12 cellular contexts compared by ENCODE assay signal in the genomic region with DNA sequence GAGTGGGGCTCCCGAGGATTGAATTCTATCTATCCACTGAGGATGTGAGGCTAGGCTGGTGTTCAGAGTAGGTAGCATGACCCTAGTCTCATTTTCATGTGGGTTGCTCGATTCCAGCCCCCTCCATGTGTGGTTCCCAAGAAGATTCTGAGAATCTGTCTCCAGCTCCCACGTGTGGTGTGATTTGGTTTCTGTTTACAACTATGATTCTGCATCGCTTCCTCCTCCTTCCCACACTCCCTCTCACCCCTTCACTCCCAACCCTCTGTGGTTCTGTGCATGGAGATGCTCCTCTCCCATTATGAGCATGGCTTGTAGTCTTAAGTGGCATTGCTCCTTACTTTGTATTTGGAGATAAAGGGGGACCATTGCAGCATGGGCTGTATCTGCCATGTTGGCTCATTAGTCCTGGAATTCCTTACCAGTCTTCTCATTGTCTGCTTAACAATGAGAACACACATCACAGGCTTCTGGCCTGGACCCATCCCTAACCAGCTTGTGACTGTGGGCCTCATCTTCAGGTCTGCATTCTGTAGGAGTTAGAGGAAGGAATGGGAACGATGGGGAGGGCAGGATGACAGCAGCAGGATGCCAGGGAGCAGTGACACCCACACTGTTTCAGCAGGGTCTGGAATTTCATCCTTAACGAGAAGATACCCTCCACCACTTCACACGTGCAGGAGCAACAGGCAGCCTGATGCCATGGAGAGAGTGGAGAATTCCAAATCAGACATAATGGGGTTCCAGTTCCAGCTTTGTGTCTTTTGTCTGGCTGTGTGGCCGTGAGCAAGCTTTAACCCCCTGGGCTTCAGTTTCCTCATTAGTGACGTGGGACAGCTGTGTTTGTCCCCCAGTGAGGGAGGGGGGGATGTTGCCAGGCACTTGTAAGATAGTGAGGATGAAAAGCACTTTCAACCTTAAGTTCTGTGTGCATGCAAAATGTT.
DNase-seq lines count a peak whose midpoint lies in the region; ATAC-seq and TF ChIP-seq lines count a peak whose summit lies in the region.
"Had no signal": no experiment of that assay in that cellular context is flagged by ENCODE, and none has a peak within 500 bp of the region (broad histone marks: within the 10 kb centered on the region; RNA-seq: fewer than 3 reads in every experiment).

No MANE protein-coding gene starts in this region.

- H3K36me3 ChIP-seq in RWPE2 (ENCODE audit: low read depth) (no peaks in the 10 kb centered on the region), WERI-Rb-1 (peaks cover 23% of the 10 kb centered on the region)

- POLR2A ChIA-PET in activated CD4-positive, alpha-beta T cell treated with anti-CD3 and anti-CD28 coated beads for 36 hours (lab: Charles Lee): no interaction called here

- no peaks in the 10 kb centered on the region for H3K9me3 Mint-ChIP-seq in activated CD4-positive, alpha-beta T cell treated with anti-CD3 and anti-CD28 coated beads for 36 hours (ENCODE audit: low read depth)
- H3K9me3 Mint-ChIP-seq in stimulated activated effector memory CD8-positive, alpha-beta T cell treated with anti-CD3 and anti-CD28 coated beads, Interleukin-12 subunit alpha, Interleukin-12 subunit beta, amount 100 ng/mL, for 72 hours: no peaks in the 10 kb centered on the region
- H3K9me3 Mint-ChIP-seq: T-helper 1 cell treated with Interleukin-12 subunit alpha and Interleukin-12 subunit beta and Interleukin-4 antibody, amounts not matched to agents 30 μg/mL and 1 μg/mL, for 36 hours had no signal

- H3K36me3 Mint-ChIP-seq in activated CD4-positive, alpha-beta T cell treated with anti-CD3 and anti-CD28 coated beads for 36 hours (ENCODE audit: low read depth): no peaks in the 10 kb centered on the region
- H3K36me3 Mint-ChIP-seq in stimulated activated effector memory CD8-positive, alpha-beta T cell treated with anti-CD3 and anti-CD28 coated beads, Interleukin-12 subunit alpha, Interleukin-12 subunit beta, amount 100 ng/mL, for 72 hours: no peaks in the 10 kb centered on the region

- CTCF ChIA-PET in activated CD4-positive, alpha-beta T cell treated with anti-CD3 and anti-CD28 coated beads for 36 hours (lab: Charles Lee): interaction anchor here (0.7 to 1.0 kb wide), 2 partner anchors 55 to 148 kb away, joined by 3 read pairs; no protein-coding TSS in a partner anchor

- H3K27me3 Mint-ChIP-seq in activated CD4-positive, alpha-beta T cell treated with anti-CD3 and anti-CD28 coated beads for 36 hours: no peaks in the 10 kb centered on the region

- ATAC-seq in activated CD4-positive, alpha-beta T cell treated with anti-CD3 and anti-CD28 coated beads for 36 hours: peak; percentile 16
- ATAC-seq in RWPE2 (ENCODE audit: low read depth): no peak
- no peak for ATAC-seq in foreskin keratinocyte
- peak; percentile 39 for ATAC-seq in stimulated activated effector memory CD8-positive, alpha-beta T cell treated with anti-CD3 and anti-CD28 coated beads, Interleukin-12 subunit alpha, Interleukin-12 subunit beta, amount 100 ng/mL, for 72 hours
- no peak for ATAC-seq in HG02970 (IDR thresholded peaks at IDR 0.05; ENCODE audit: low FRiP score, unreplicated experiment)

- TF ChIP-seq CTCF in RWPE2 (IDR thresholded peaks at IDR 0.05; ENCODE audit: poor library complexity, severe bottlenecking): no peak
- TF ChIP-seq CTCF in foreskin keratinocyte (conservative IDR thresholded peaks at IDR 0.05): no peak
- no peak for TF ChIP-seq CTCF in WERI-Rb-1 (IDR thresholded peaks at IDR 0.05; ENCODE audit: low read depth, low read length)

- H3K9me3 ChIP-seq in RWPE2 (ENCODE audit: severe bottlenecking) (no peaks in the 10 kb centered on the region), WERI-Rb-1 (ENCODE audit: severe bottlenecking) (no peaks in the 10 kb centered on the region)

- H3K4me1 ChIP-seq in RWPE2 (ENCODE audit: insufficient read depth, poor library complexity, severe bottlenecking) (peaks cover 25% of the 10 kb centered on the region), foreskin keratinocyte (peaks cover 34% of the 10 kb centered on the region)

- no peak overlapping the region for H3K4me3 Mint-ChIP-seq in activated CD4-positive, alpha-beta T cell treated with anti-CD3 and anti-CD28 coated beads for 36 hours
- H3K4me3 Mint-ChIP-seq in stimulated activated effector memory CD8-positive, alpha-beta T cell treated with anti-CD3 and anti-CD28 coated beads, Interleukin-12 subunit alpha, Interleukin-12 subunit beta, amount 100 ng/mL, for 72 hours: no peak overlapping the region
- H3K4me3 Mint-ChIP-seq: T-helper 1 cell treated with Interleukin-12 subunit alpha and Interleukin-12 subunit beta and Interleukin-4 antibody, amounts not matched to agents 30 μg/mL and 1 μg/mL, for 36 hours had no signal

- H3K4me1 Mint-ChIP-seq in activated CD4-positive, alpha-beta T cell treated with anti-CD3 and anti-CD28 coated beads for 36 hours: peaks cover 18% of the 10 kb centered on the region
- peaks cover 30% of the 10 kb centered on the region for H3K4me1 Mint-ChIP-seq in stimulated activated effector memory CD8-positive, alpha-beta T cell treated with anti-CD3 and anti-CD28 coated beads, Interleukin-12 subunit alpha, Interleukin-12 subunit beta, amount 100 ng/mL, for 72 hours

- DNase-seq in activated CD4-positive, alpha-beta T cell treated with anti-CD3 and anti-CD28 coated beads for 36 hours: peak; percentile 25
- DNase-seq in activated CD4-positive, alpha-beta T cell treated with anti-CD3 and anti-CD28 coated beads for 4 hours: no peak
- DNase-seq in RWPE2 (ENCODE audit: low spot score): no peak
- peak; percentile 14 to 44 for DNase-seq in foreskin keratinocyte
- no peak for DNase-seq in stimulated activated effector memory CD8-positive, alpha-beta T cell treated with anti-CD3 and anti-CD28 coated beads, Interleukin-12 subunit alpha, Interleukin-12 subunit beta, amount 100 ng/mL, for 72 hours (ENCODE audit: low spot score in 2 of 2)
- DNase-seq in WERI-Rb-1: no peak
- DNase-seq in NCI-H128 (lab: John Stamatoyannopoulos, UW; ENCODE audit: unreplicated experiment): no peak
- DNase-seq: H7, NCI-H748 treated with DMSO at 0.1 percent for 48 hours had no signal

- no peak overlapping the region for H3K27ac Mint-ChIP-seq in activated CD4-positive, alpha-beta T cell treated with anti-CD3 and anti-CD28 coated beads for 36 hours
- no peak overlapping the region for H3K27ac Mint-ChIP-seq in stimulated activated effector memory CD8-positive, alpha-beta T cell treated with anti-CD3 and anti-CD28 coated beads, Interleukin-12 subunit alpha, Interleukin-12 subunit beta, amount 100 ng/mL, for 72 hours
- H3K27ac Mint-ChIP-seq: T-helper 1 cell treated with Interleukin-12 subunit alpha and Interleukin-12 subunit beta and Interleukin-4 antibody, amounts not matched to agents 30 μg/mL and 1 μg/mL, for 36 hours had no signal

- H3K27me3 ChIP-seq in RWPE2 (ENCODE audit: insufficient read depth, poor library complexity, severe bottlenecking): no peaks in the 10 kb centered on the region
- H3K27me3 ChIP-seq in foreskin keratinocyte: no peaks in the 10 kb centered on the region
- no peaks in the 10 kb centered on the region for H3K27me3 ChIP-seq in WERI-Rb-1 (ENCODE audit: insufficient read depth, low read depth, severe bottlenecking)

- H3K27ac ChIP-seq in RWPE2 (ENCODE audit: poor library complexity, severe bottlenecking): peak overlapping the region; percentile 70
- peak overlapping the region; percentile 63 for H3K27ac ChIP-seq in foreskin keratinocyte
- no peak overlapping the region for H3K27ac ChIP-seq in WERI-Rb-1

- intact Hi-C loops in activated CD4-positive, alpha-beta T cell treated with anti-CD3 and anti-CD28 coated beads for 36 hours (cut with DNase I, micrococcal nuclease): no loop called here

- H3K4me3 ChIP-seq in RWPE2 (ENCODE audit: severe bottlenecking): no peak overlapping the region
- H3K4me3 ChIP-seq in WERI-Rb-1 (ENCODE audit: low read depth, low read length): no peak overlapping the region
- H3K4me3 ChIP-seq: lung had no signal

Comparison
In these comparisons a context has a peak if more than half of its experiments do, and no peak if none do; other contexts are left out.
1. DNase-seq: peak in activated CD4-positive, alpha-beta T cell treated with anti-CD3 and anti-CD28 coated beads for 36 hours (single experiment) and foreskin keratinocyte (2 of 2); none in activated CD4-positive, alpha-beta T cell treated with anti-CD3 and anti-CD28 coated beads for 4 hours (0 of 2), RWPE2 (single experiment), stimulated activated effector memory CD8-positive, alpha-beta T cell treated with anti-CD3 and anti-CD28 coated beads, Interleukin-12 subunit alpha, Interleukin-12 subunit beta, amount 100 ng/mL, for 72 hours (0 of 2), WERI-Rb-1 (single experiment) and NCI-H128 (single experiment).
2. ATAC-seq: peak in activated CD4-positive, alpha-beta T cell treated with anti-CD3 and anti-CD28 coated beads for 36 hours (single experiment) and stimulated activated effector memory CD8-positive, alpha-beta T cell treated with anti-CD3 and anti-CD28 coated beads, Interleukin-12 subunit alpha, Interleukin-12 subunit beta, amount 100 ng/mL, for 72 hours (single experiment); none in RWPE2 (single experiment), foreskin keratinocyte (single experiment) and HG02970 (single experiment).